Comparison of ENCODE assay signal across 8 cellular contexts in genomic region chr14:106410229-106410628, GRCh38.
DNase-seq lines count a peak whose midpoint lies in the region; ATAC-seq, FAIRE-seq and TF ChIP-seq lines count a peak whose summit lies in the region.
"Not testable (repeated sequence)": the region's sequence is repeated elsewhere in the genome, so short reads cannot be mapped to it uniquely, and the experiment has no call there.

No MANE protein-coding gene starts in this region.

- not testable (repeated sequence) for H3K27me3 ChIP-seq in SU-DHL-6 (ENCODE audit: low read length); HepG2 (ENCODE audit: control insufficient read depth in 1 of 2, insufficient read depth in 2 of 2, low read length in 2 of 2)

- ATAC-seq in activated CD8-positive, alpha-beta T cell treated with anti-CD3 and anti-CD28 coated beads for 36 hours = peak; percentile 55
- not testable (repeated sequence) for ATAC-seq in HepG2

- H3K4me1 Mint-ChIP-seq in activated CD8-positive, alpha-beta T cell treated with anti-CD3 and anti-CD28 coated beads for 36 hours (ENCODE audit: low read depth); activated T-helper 2 cell treated with anti-CD3 and anti-CD28 coated beads, Interferon-gamma antibody, Interleukin-2, Interleukin-4, amounts not matched to agents 10 μg/mL and 5 μg/mL and 100 μg/mL, durations not matched to agents 14 hours and 24 hours and 36 hours (ENCODE audit: low read depth): not testable (repeated sequence)

- H2AFZ ChIP-seq in SU-DHL-6 (ENCODE audit: low read depth, low read length, severe bottlenecking); HepG2 (ENCODE audit: low read length): not testable (repeated sequence)

- not testable (repeated sequence) for H3K27me3 Mint-ChIP-seq in activated CD8-positive, alpha-beta T cell treated with anti-CD3 and anti-CD28 coated beads for 36 hours
- H3K27me3 Mint-ChIP-seq in activated T-helper 2 cell treated with anti-CD3 and anti-CD28 coated beads, Interferon-gamma antibody, Interleukin-2, Interleukin-4, amounts not matched to agents 10 μg/mL and 5 μg/mL and 100 μg/mL, durations not matched to agents 14 hours and 24 hours and 36 hours (ENCODE audit: low read depth) = peaks cover 13% of the 10 kb centered on the region

- TF ChIP-seq EP300 in HepG2 (IDR thresholded peaks at IDR 0.05; ENCODE audit: low read depth in 2 of 2, low read length in 2 of 2); HepG2 (CRISPR knock-in tag; IDR thresholded peaks at IDR 0.05; ENCODE audit: borderline replicate concordance): not testable (repeated sequence)

- H3F3A ChIP-seq in SU-DHL-6 (ENCODE audit: insufficient read depth) = not testable (repeated sequence)

- H3K4me3 ChIP-seq in GM12864 (ENCODE audit: low read depth, low read length); LNCaP clone FGC (ENCODE audit: low read depth, low read length); SU-DHL-6 (ENCODE audit: insufficient read depth, low read length, poor library complexity, severe bottlenecking); HepG2 (replicated peaks in 1 of 3; ENCODE audit: insufficient read depth in 1 of 3, low read depth in 2 of 3, low read length in 3 of 3): not testable (repeated sequence)

- H3K4me2 ChIP-seq in SU-DHL-6 (ENCODE audit: low read depth, low read length, poor library complexity, severe bottlenecking); HepG2 (ENCODE audit: low read depth, low read length): not testable (repeated sequence)

- not testable (repeated sequence) for H3K36me3 ChIP-seq in SU-DHL-6 (ENCODE audit: low read length); HepG2 (replicated peaks in 1 of 2; ENCODE audit: control insufficient read depth in 1 of 2, insufficient read depth in 2 of 2, low read length in 2 of 2)

- WGBS in HepG2 (ENCODE audit: low lambda C conversion rate) = 35% methylated on average over 4 of the region's 9 CpGs

- H3K36me3 Mint-ChIP-seq in activated CD8-positive, alpha-beta T cell treated with anti-CD3 and anti-CD28 coated beads for 36 hours (ENCODE audit: low read depth); activated T-helper 2 cell treated with anti-CD3 and anti-CD28 coated beads, Interferon-gamma antibody, Interleukin-2, Interleukin-4, amounts not matched to agents 10 μg/mL and 5 μg/mL and 100 μg/mL, durations not matched to agents 14 hours and 24 hours and 36 hours (ENCODE audit: low read depth): not testable (repeated sequence)

- H3K9me3 ChIP-seq in SU-DHL-6 (ENCODE audit: insufficient read depth, low read length); HepG2 (ENCODE audit: low read length): not testable (repeated sequence)

- not testable (repeated sequence) for H4K20me1 ChIP-seq in SU-DHL-6 (ENCODE audit: low read depth, low read length); HepG2 (ENCODE audit: insufficient read depth, low read length)

- TF ChIP-seq CTCF in 22Rv1 (IDR thresholded peaks at IDR 0.05) (peak; percentile 76), GM12864 (IDR thresholded peaks at IDR 0.05; ENCODE audit: low read depth, low read length, missing control alignments) (peak; percentile 68), LNCaP clone FGC (IDR thresholded peaks at IDR 0.05; ENCODE audit: control insufficient read depth, extremely low read depth, insufficient read depth) (peak; percentile 19; the same call in 1 of the 2 replicates), SU-DHL-6 (IDR thresholded peaks at IDR 0.05; ENCODE audit: insufficient read depth, low read length, poor library complexity, severe bottlenecking) (peak; percentile 28), HepG2 (CRISPR knock-in tag; IDR thresholded peaks at IDR 0.05) (peak; percentile 44)
- TF ChIP-seq CTCF in activated CD8-positive, alpha-beta T cell treated with anti-CD3 and anti-CD28 coated beads for 36 hours (IDR thresholded peaks at IDR 0.05) = peak; percentile 79

- TF ChIP-seq RAD21 in HepG2 (CRISPR knock-in tag; IDR thresholded peaks at IDR 0.05) = not testable (repeated sequence)

- TF ChIP-seq POLR2A in HepG2 (IDR thresholded peaks at IDR 0.05; ENCODE audit: insufficient read depth in 1 of 2, low read depth in 2 of 2, low read length in 2 of 2) = not testable (repeated sequence)

- POLR2A ChIA-PET in activated CD8-positive, alpha-beta T cell treated with anti-CD3 and anti-CD28 coated beads for 36 hours (lab: Charles Lee); HepG2 (lab: Yijun Ruan, JAX): not testable (repeated sequence)

- not testable (repeated sequence) for DNase-seq in GM12864 (ENCODE audit: low read depth); LNCaP clone FGC (ENCODE audit: low read depth); HepG2 (ENCODE audit: low spot score)
- peak; percentile 70 for DNase-seq in activated CD8-positive, alpha-beta T cell treated with anti-CD3 and anti-CD28 coated beads for 36 hours
- DNase-seq in activated T-helper 2 cell treated with anti-CD3 and anti-CD28 coated beads, Interferon-gamma antibody, Interleukin-2, Interleukin-4, amounts not matched to agents 10 μg/mL and 5 μg/mL and 100 μg/mL, durations not matched to agents 14 hours and 24 hours and 36 hours (ENCODE audit: low spot score) = peak; percentile 25
- DNase-seq in stimulated activated CD4-positive, alpha-beta T cell treated with anti-CD3 and anti-CD28 coated beads, Interleukin-2, amount 100 ng/mL, for 4 hours (ENCODE audit: low read depth) = peak; percentile 9

- H3K4me3 Mint-ChIP-seq in activated CD8-positive, alpha-beta T cell treated with anti-CD3 and anti-CD28 coated beads for 36 hours; activated T-helper 2 cell treated with anti-CD3 and anti-CD28 coated beads, Interferon-gamma antibody, Interleukin-2, Interleukin-4, amounts not matched to agents 10 μg/mL and 5 μg/mL and 100 μg/mL, durations not matched to agents 14 hours and 24 hours and 36 hours (ENCODE audit: low read depth): not testable (repeated sequence)

- not testable (repeated sequence) for BruUV-seq in HepG2 (replicated peaks; lab: Mats Ljungman, UMichigan)

- not testable (repeated sequence) for H3K4me1 ChIP-seq in HepG2 (ENCODE audit: insufficient read depth, low read length)

- CTCF ChIA-PET in activated CD8-positive, alpha-beta T cell treated with anti-CD3 and anti-CD28 coated beads for 36 hours (lab: Charles Lee) = interaction anchor here (1.0 to 5.0 kb wide), 10 partner anchors 10 to 347 kb away, joined by 3 to 26 read pairs (median 6); no protein-coding TSS in a partner anchor
- CTCF ChIA-PET in HepG2 (lab: Yijun Ruan, JAX; ENCODE audit: low intra/inter-chr PET ratio, low total read pairs) = not testable (repeated sequence)

- not testable (repeated sequence) for H3K27ac Mint-ChIP-seq in activated CD8-positive, alpha-beta T cell treated with anti-CD3 and anti-CD28 coated beads for 36 hours; activated T-helper 2 cell treated with anti-CD3 and anti-CD28 coated beads, Interferon-gamma antibody, Interleukin-2, Interleukin-4, amounts not matched to agents 10 μg/mL and 5 μg/mL and 100 μg/mL, durations not matched to agents 14 hours and 24 hours and 36 hours

- H3K79me2 ChIP-seq in SU-DHL-6 (ENCODE audit: insufficient read depth, low read length); HepG2 (ENCODE audit: insufficient read depth, low read length): not testable (repeated sequence)

- H3K9me2 ChIP-seq in SU-DHL-6 (replicated peaks; ENCODE audit: insufficient read depth, low read length) = not testable (repeated sequence)

- intact Hi-C loops in activated CD8-positive, alpha-beta T cell treated with anti-CD3 and anti-CD28 coated beads for 36 hours (cut with micrococcal nuclease); activated T-helper 2 cell treated with anti-CD3 and anti-CD28 coated beads, Interferon-gamma antibody, Interleukin-2, Interleukin-4, amounts not matched to agents 10 μg/mL and 5 μg/mL and 100 μg/mL, durations not matched to agents 14 hours and 24 hours and 36 hours (cut with micrococcal nuclease); HepG2 (cut with micrococcal nuclease; ENCODE audit: unreplicated experiment): not testable (repeated sequence)

- H3K9ac ChIP-seq in SU-DHL-6 (ENCODE audit: low read length); HepG2 (ENCODE audit: insufficient read depth, low read depth, low read length): not testable (repeated sequence)

- FAIRE-seq in HepG2 (lab: Jason Lieb, UNC) = not testable (repeated sequence)

- not testable (repeated sequence) for H3K9me3 Mint-ChIP-seq in activated CD8-positive, alpha-beta T cell treated with anti-CD3 and anti-CD28 coated beads for 36 hours; activated T-helper 2 cell treated with anti-CD3 and anti-CD28 coated beads, Interferon-gamma antibody, Interleukin-2, Interleukin-4, amounts not matched to agents 10 μg/mL and 5 μg/mL and 100 μg/mL, durations not matched to agents 14 hours and 24 hours and 36 hours

- in situ Hi-C loops in HepG2 (cut with HindIII; ENCODE audit: extremely low pct_ligation_motif_present, low pct_unique_long_range_greater_than_20kb) = not testable (repeated sequence)

- H3K27ac ChIP-seq in 22Rv1; SU-DHL-6 (ENCODE audit: low read depth, low read length); HepG2 (ENCODE audit: extremely low read length, insufficient read depth, low read length): not testable (repeated sequence)

Comparison
In these comparisons a context has a peak if more than half of its experiments do, and no peak if none do; other contexts are left out.
1. CTCF ChIP-seq: peak in every context shown above with its lines; median percentile 79 in activated CD8-positive, alpha-beta T cell treated with anti-CD3 and anti-CD28 coated beads for 36 hours; 76 in 22Rv1; 68 in GM12864; 44 in HepG2; 28 in SU-DHL-6; 19 in LNCaP clone FGC.